ENCODE assay signal across 21 cellular contexts in genomic region chr7:10343108-10343507, GRCh38.
DNase-seq lines count a peak whose midpoint lies in the region; ATAC-seq and TF ChIP-seq lines count a peak whose summit lies in the region.
"Had no signal": no experiment of that assay in that cellular context is flagged by ENCODE, and none has a peak within 500 bp of the region (broad histone marks: within the 10 kb centered on the region; RNA-seq: fewer than 3 reads in every experiment).

No MANE protein-coding gene starts in this region.

- no peak for TF ChIP-seq POLR2A in esophagus squamous epithelium (IDR thresholded peaks at IDR 0.05)

- H3K27ac ChIP-seq in esophagus squamous epithelium, result no peak overlapping the region

- no peak overlapping the region for H3K4me3 ChIP-seq in esophagus squamous epithelium
- H3K4me3 ChIP-seq: K562, MG63 had no signal

- DNase-seq in SKM-1 treated with dmso at 0.1 percent for 144 hours (lab: John Stamatoyannopoulos, UW; ENCODE audit: unreplicated experiment), result peak; percentile 4
- no peak for DNase-seq in SKM-1 (lab: John Stamatoyannopoulos, UW; ENCODE audit: unreplicated experiment)
- DNase-seq in NOMO-1 treated with DMSO at 0.1 percent for 48 hours (lab: John Stamatoyannopoulos, UW; ENCODE audit: unreplicated experiment), result peak; percentile 36
- peak; percentile 4 for DNase-seq in kidney glomerular epithelial cell (lab: John Stamatoyannopoulos, UW)
- DNase-seq in omental fat pad (ENCODE audit: low spot score), result no peak
- DNase-seq in esophagus squamous epithelium (lab: John Stamatoyannopoulos, UW), result no peak
- DNase-seq: DMS53; GF-D8; H7; MG63; NCI-H1092; NCI-H2029 treated with DMSO at 0.1 percent for 48 hours; NCI-H2171 treated with DMSO at 0.1 percent for 48 hours; NK-92 treated with Interleukin-12 subunit alpha and Interleukin-12 subunit beta, amount 100 ng/mL, for 24 hours; PC-3; RPMI8226; SHP77; T-helper 2 cell had no signal

- TF ChIP-seq CTCF in omental fat pad (IDR thresholded peaks at IDR 0.05) (no peak), esophagus squamous epithelium (IDR thresholded peaks at IDR 0.05) (no peak)

- no peaks in the 10 kb centered on the region for H3K4me1 ChIP-seq in esophagus squamous epithelium

- no peak for ATAC-seq in HG03175 (IDR thresholded peaks at IDR 0.05; ENCODE audit: unreplicated experiment)
- no peak for ATAC-seq in omental fat pad (ENCODE audit: low FRiP score)
- ATAC-seq: HepG2, K562, PC-3 had no signal

- H3K27me3 ChIP-seq in esophagus squamous epithelium, result no peaks in the 10 kb centered on the region
- H3K27me3 ChIP-seq: MG63 had no signal

- no peaks in the 10 kb centered on the region for H3K36me3 ChIP-seq in esophagus squamous epithelium
- H3K36me3 ChIP-seq: MG63 had no signal

- intact Hi-C loops in esophagus squamous epithelium (cut with DNase I), result no loop called here

- 87 to 95% methylated on average over 2 of the region's 2 CpGs for WGBS in esophagus squamous epithelium, 2 donors

- H3K9me3 ChIP-seq in esophagus squamous epithelium, result no peaks in the 10 kb centered on the region
- H3K9me3 ChIP-seq: MG63 had no signal

Comparison
In these comparisons a context has a peak if more than half of its experiments do, and no peak if none do; other contexts are left out.
1. DNase-seq: peak in SKM-1 treated with dmso at 0.1 percent for 144 hours (single experiment), NOMO-1 treated with DMSO at 0.1 percent for 48 hours (single experiment) and kidney glomerular epithelial cell (single experiment); none in SKM-1 (single experiment), omental fat pad (single experiment) and esophagus squamous epithelium (single experiment).